14 cellular contexts compared by ENCODE assay signal in genomic region chr1:153640213-153640612, GRCh38. TPM values are rescaled to one million over a fixed set of nuclear protein-coding genes. Genes with fewer than 3 reads are reported as not detected.
A peak's percentile ranks its signal among the peaks of the same experiment; 100 is the strongest.
DNase-seq lines count a peak whose midpoint lies in the region; ATAC-seq, FAIRE-seq and TF ChIP-seq lines count a peak whose summit lies in the region.
"Not testable (repeated sequence)": the region's sequence is repeated elsewhere in the genome, so short reads cannot be mapped to it uniquely, and the experiment has no call there.
"Had no signal": no experiment of that assay in that cellular context is flagged by ENCODE, and none has a peak within 500 bp of the region (broad histone marks: within the 10 kb centered on the region; RNA-seq: fewer than 3 reads in every experiment).

No MANE protein-coding gene starts in this region.

- not testable (repeated sequence) for H3K9me3 ChIP-seq in K562 (replicated peaks; ENCODE audit: control insufficient read depth, insufficient read depth, low read depth, low read length); left ventricle myocardium inferior (replicated peaks); gastrocnemius medialis; upper lobe of right lung

- H3K36me3 ChIP-seq in K562 (ENCODE audit: control insufficient read depth, insufficient read depth, low read length) = peaks cover 97% of the 10 kb centered on the region
- peaks cover 98% of the 10 kb centered on the region for H3K36me3 ChIP-seq in left ventricle myocardium inferior
- peaks cover 0 to 73% of the 10 kb centered on the region in 2 donors for H3K36me3 ChIP-seq in gastrocnemius medialis
- peaks cover 93% of the 10 kb centered on the region for H3K36me3 ChIP-seq in upper lobe of right lung

- BruUV-seq in K562 (replicated peaks; lab: Mats Ljungman, UMichigan) = not testable (repeated sequence)

- H3K27ac Mint-ChIP-seq in activated T-cell treated with anti-CD3 and anti-CD28 coated beads, Interleukin-2, amount 50 U/mL, for 24 hours = peak overlapping the region; percentile 82
- H3K27ac Mint-ChIP-seq in activated naive CD4-positive, alpha-beta T cell treated with anti-CD3 and anti-CD28 coated beads for 36 hours = peak overlapping the region; percentile 5

- not testable (repeated sequence) for H3K4me3 ChIP-seq in K562, left ventricle myocardium inferior, gastrocnemius medialis, upper lobe of right lung

- intact Hi-C loops in activated naive CD4-positive, alpha-beta T cell treated with anti-CD3 and anti-CD28 coated beads for 36 hours (cut with micrococcal nuclease); K562 (cut with micrococcal nuclease); left ventricle myocardium inferior (cut with micrococcal nuclease); gastrocnemius medialis (cut with DNase I; ENCODE audit: low total_unique reads); upper lobe of right lung (cut with DNase I): not testable (repeated sequence)

- not testable (repeated sequence) for FAIRE-seq in K562 (lab: Jason Lieb, UNC)

- not testable (repeated sequence) for TF ChIP-seq RAD21 in K562 (CRISPR knock-in tag; conservative IDR thresholded peaks at IDR 0.05 in 1 of 2, IDR thresholded peaks at IDR 0.05 in 1 of 2)

- H3K4me2 ChIP-seq in K562 (ENCODE audit: insufficient read depth, low read length) = not testable (repeated sequence)

- H3K27ac ChIP-seq in K562 (ENCODE audit: extremely low read depth, low read depth, low read length); upper lobe of right lung: not testable (repeated sequence)
- H3K27ac ChIP-seq in left ventricle myocardium inferior (replicated peaks) (peak overlapping the region; percentile 100), gastrocnemius medialis (peak overlapping the region; percentile 95 to 100 (median 100))

- DNase-seq in activated T-cell treated with anti-CD3 and anti-CD28 coated beads, Interleukin-2, amount 50 U/mL, for 24 hours = peak; percentile 21
- not testable (repeated sequence) for DNase-seq in activated naive CD4-positive, alpha-beta T cell treated with anti-CD3 and anti-CD28 coated beads for 36 hours; K562 (ENCODE audit: extremely low read depth in 1 of 4, low spot score in 3 of 4); left ventricle myocardium inferior; gastrocnemius medialis; upper lobe of right lung
- peak; percentile 37 for DNase-seq in mesenteric fat pad (ENCODE audit: low spot score)

- TF ChIP-seq CTCF in K562 (IDR thresholded peaks at IDR 0.05 in 2 of 3, conservative IDR thresholded peaks at IDR 0.05 in 1 of 3; ENCODE audit: insufficient read depth in 2 of 3, low read depth in 1 of 3, low read length in 3 of 3); left ventricle myocardium inferior (IDR thresholded peaks at IDR 0.05; ENCODE audit: borderline replicate concordance); gastrocnemius medialis (IDR thresholded peaks at IDR 0.05 in 4 of 5, conservative IDR thresholded peaks at IDR 0.05 in 1 of 5); upper lobe of right lung (IDR thresholded peaks at IDR 0.05): not testable (repeated sequence)

- not testable (repeated sequence) for H3K9me3 Mint-ChIP-seq in activated T-cell treated with anti-CD3 and anti-CD28 coated beads, Interleukin-2, amount 50 U/mL, for 24 hours; activated naive CD4-positive, alpha-beta T cell treated with anti-CD3 and anti-CD28 coated beads for 36 hours

- H2AFZ ChIP-seq in K562 (ENCODE audit: low read depth, low read length) = not testable (repeated sequence)

- H3K4me1 ChIP-seq in K562 (replicated peaks in 1 of 2; ENCODE audit: control insufficient read depth in 2 of 2, insufficient read depth in 2 of 2, low read length in 2 of 2) = not testable (repeated sequence)
- H3K4me1 ChIP-seq in left ventricle myocardium inferior = peaks cover 100% of the 10 kb centered on the region
- H3K4me1 ChIP-seq in gastrocnemius medialis = peaks cover 90 to 98% of the 10 kb centered on the region in 2 donors
- peaks cover 31% of the 10 kb centered on the region for H3K4me1 ChIP-seq in upper lobe of right lung

- POLR2A ChIA-PET in K562 (lab: Yijun Ruan, JAX) = interaction anchor here (0.6 to 11.6 kb wide), 11 partner anchors 9 to 808 kb away, joined by 3 to 205 read pairs (median 3); partner anchors contain the start of genes RPS27 and S100A13

- not testable (repeated sequence) for H3K9ac ChIP-seq in K562 (ENCODE audit: insufficient read depth in 1 of 2, low read depth in 2 of 2, low read length in 2 of 2)

- H3K4me3 Mint-ChIP-seq in activated T-cell treated with anti-CD3 and anti-CD28 coated beads, Interleukin-2, amount 50 U/mL, for 24 hours; activated naive CD4-positive, alpha-beta T cell treated with anti-CD3 and anti-CD28 coated beads for 36 hours: not testable (repeated sequence)

- peaks cover 99% of the 10 kb centered on the region for H3K36me3 Mint-ChIP-seq in activated T-cell treated with anti-CD3 and anti-CD28 coated beads, Interleukin-2, amount 50 U/mL, for 24 hours (ENCODE audit: low read depth)
- H3K36me3 Mint-ChIP-seq in activated naive CD4-positive, alpha-beta T cell treated with anti-CD3 and anti-CD28 coated beads for 36 hours (ENCODE audit: low read depth) = peaks cover 69% of the 10 kb centered on the region

- WGBS in K562 (ENCODE audit: insufficient coverage, low coverage, missing lambda C conversion rate) = 96% methylated on average over 5 of the region's 5 CpGs

- H3K9me1 ChIP-seq in K562 (ENCODE audit: control insufficient read depth, insufficient read depth, low read length) = not testable (repeated sequence)

- peaks cover 43% of the 10 kb centered on the region for H3K79me2 ChIP-seq in K562 (ENCODE audit: control insufficient read depth, insufficient read depth, low read length)

- not testable (repeated sequence) for H3K27me3 ChIP-seq in K562 (ENCODE audit: control insufficient read depth in 2 of 2, insufficient read depth in 2 of 2, low read length in 2 of 2); left ventricle myocardium inferior (ENCODE audit: low read depth); gastrocnemius medialis; upper lobe of right lung

- not testable (repeated sequence) for ATAC-seq in K562, gastrocnemius medialis
- peak; percentile 35 for ATAC-seq in upper lobe of right lung

- not testable (repeated sequence) for TF ChIP-seq POLR2A in K562 (conservative IDR thresholded peaks at IDR 0.05); gastrocnemius medialis (IDR thresholded peaks at IDR 0.05)

- H3K4me1 Mint-ChIP-seq in activated T-cell treated with anti-CD3 and anti-CD28 coated beads, Interleukin-2, amount 50 U/mL, for 24 hours (ENCODE audit: low read depth) = peaks cover 56% of the 10 kb centered on the region
- peaks cover 53% of the 10 kb centered on the region for H3K4me1 Mint-ChIP-seq in activated naive CD4-positive, alpha-beta T cell treated with anti-CD3 and anti-CD28 coated beads for 36 hours (ENCODE audit: low read depth)

- not testable (repeated sequence) for TF ChIP-seq EP300 in K562 (IDR thresholded peaks at IDR 0.05; ENCODE audit: low read length)

- in situ Hi-C loops in K562 (cut with MboI); gastrocnemius medialis (cut with MboI; ENCODE audit: low sequenced_read_pairs in 4 of 4): not testable (repeated sequence)

- not testable (repeated sequence) for H4K20me1 ChIP-seq in K562 (replicated peaks; ENCODE audit: control insufficient read depth, insufficient read depth, low read length)

- CTCF ChIA-PET in activated naive CD4-positive, alpha-beta T cell treated with anti-CD3 and anti-CD28 coated beads for 36 hours (lab: Charles Lee) = interaction anchor here (1.2 kb wide), 1 partner anchor 9 kb away, joined by 5 read pairs; no protein-coding TSS in a partner anchor
- CTCF ChIA-PET in K562 (lab: Yijun Ruan, JAX; ENCODE audit: low intra/inter-chr PET ratio) = not testable (repeated sequence)

- not testable (repeated sequence) for H3K27me3 Mint-ChIP-seq in activated T-cell treated with anti-CD3 and anti-CD28 coated beads, Interleukin-2, amount 50 U/mL, for 24 hours; activated naive CD4-positive, alpha-beta T cell treated with anti-CD3 and anti-CD28 coated beads for 36 hours (ENCODE audit: low read depth)

RNA-seq across cellular contexts. Expression of gene CHTOP, which starts 6.3 kb away (rescaled TPM):
- total RNA-seq in activated naive CD4-positive, alpha-beta T cell treated with anti-CD3 and anti-CD28 coated beads for 36 hours = 10 to 100 TPM; 88.2 to 91.3 TPM
- 128 and 182 TPM in 2 replicates for total RNA-seq in K562 (2011; cell fraction: chromatin; rRNA removed; ENCODE audit: low replicate concordance)
- total RNA-seq in K562 (2011; cell fraction: nucleolus; rRNA removed) = 86.2 and 96.9 TPM in 2 replicates
- total RNA-seq in K562 (2011; cell fraction: nucleoplasm; rRNA removed) = 171 and 245 TPM in 2 replicates
- total RNA-seq in K562 (2014; rRNA removed) (60.8 and 75.6 TPM in 2 replicates), K562 (2014; rRNA removed; fragmentation: Illumina TruSeq; extraction: Trizol) (53.0 and 54.8 TPM in 2 replicates), K562 (2015; rRNA removed; fragmentation: Illumina TruSeq; extraction: Trizol) (57.2 and 60.4 TPM in 2 replicates), K562 (2021) (79.2 and 79.6 TPM in 2 replicates), left ventricle myocardium inferior (75.5 TPM), mesenteric fat pad (55.5 TPM), gastrocnemius medialis (10 to 100 TPM; 49.5 to 73.4 (median 59.1) TPM), upper lobe of right lung (63.5 TPM)
- polyA plus RNA-seq in K562 (2011; rRNA removed) (82.7 and 91.8 TPM in 2 replicates), K562 (2014; fragmentation: Illumina TruSeq; extraction: Trizol) (68.2 and 68.3 TPM in 2 replicates), K562 (2014; fragmentation: Nextera tagmentation; extraction: Ambion mirVana) (10 to 100 TPM; 10.2 to 10.3 TPM), K562 (2014; rRNA removed) (87.8 and 94.0 TPM in 2 replicates)
- 56.0 and 71.7 TPM in 2 replicates for polyA plus RNA-seq in K562 (2011; cell fraction: cytosol; rRNA removed)
- polyA plus RNA-seq in K562 (2011; cell fraction: nucleus; rRNA removed) = 78.6 and 81.6 TPM in 2 replicates
- 59.7 and 63.1 TPM in 2 replicates for polyA plus RNA-seq in K562 (2012)
- 67.2 and 81.2 TPM in 2 replicates for polyA minus RNA-seq in K562 (2011; rRNA and poly(A)+ RNA removed)
- polyA minus RNA-seq in K562 (2011; cell fraction: cytosol; rRNA and poly(A)+ RNA removed) = 25.4 and 25.8 TPM in 2 replicates
- polyA minus RNA-seq in K562 (2011; cell fraction: nucleus; rRNA and poly(A)+ RNA removed) = 61.4 and 84.9 TPM in 2 replicates

RNA-seq across cellular contexts. Expression of gene S100A1, which starts 12.0 kb away (rescaled TPM):
- total RNA-seq in activated naive CD4-positive, alpha-beta T cell treated with anti-CD3 and anti-CD28 coated beads for 36 hours = not detected
- 3.4 and 6.9 TPM in 2 replicates for total RNA-seq in K562 (2011; cell fraction: chromatin; rRNA removed; ENCODE audit: low replicate concordance)
- 4.8 and 6.3 TPM in 2 replicates for total RNA-seq in K562 (2011; cell fraction: nucleolus; rRNA removed)
- 5.9 and 8.4 TPM in 2 replicates for total RNA-seq in K562 (2011; cell fraction: nucleoplasm; rRNA removed)
- total RNA-seq in K562 (2014; rRNA removed) (16.1 and 22.4 TPM in 2 replicates), K562 (2014; rRNA removed; fragmentation: Illumina TruSeq; extraction: Trizol) (4.6 and 5.7 TPM in 2 replicates), K562 (2015; rRNA removed; fragmentation: Illumina TruSeq; extraction: Trizol) (7.9 TPM in 2 replicates), K562 (2021) (12.7 and 14.1 TPM in 2 replicates), left ventricle myocardium inferior (2,012 TPM), mesenteric fat pad (12.6 TPM), gastrocnemius medialis (100 to 1,000 TPM; 390 to 932 (median 616) TPM), upper lobe of right lung (not detected)
- polyA plus RNA-seq in K562 (2011; rRNA removed) (27.3 and 30.1 TPM in 2 replicates), K562 (2014; fragmentation: Illumina TruSeq; extraction: Trizol) (14.4 and 15.0 TPM in 2 replicates), K562 (2014; fragmentation: Nextera tagmentation; extraction: Ambion mirVana) (under 1 TPM; 0.44 to 0.53 TPM), K562 (2014; rRNA removed) (24.4 and 27.1 TPM in 2 replicates)
- polyA plus RNA-seq in K562 (2011; cell fraction: cytosol; rRNA removed) = 46.4 and 48.5 TPM in 2 replicates
- 10.6 and 11.0 TPM in 2 replicates for polyA plus RNA-seq in K562 (2011; cell fraction: nucleus; rRNA removed)
- polyA plus RNA-seq in K562 (2012) = 27.9 and 39.5 TPM in 2 replicates
- polyA minus RNA-seq in K562 (2011; rRNA and poly(A)+ RNA removed) = 12.5 and 25.6 TPM in 2 replicates
- polyA minus RNA-seq in K562 (2011; cell fraction: cytosol; rRNA and poly(A)+ RNA removed) = 11.0 and 12.5 TPM in 2 replicates
- polyA minus RNA-seq in K562 (2011; cell fraction: nucleus; rRNA and poly(A)+ RNA removed) = 2.2 and 4.4 TPM in 2 replicates
- total RNA-seq: A673; Calu3; CD4-positive, alpha-beta memory T cell; H9 had no signal
- polyA plus RNA-seq: CD4-positive, alpha-beta memory T cell had no signal

RNA-seq across cellular contexts. Expression of gene S100A13, which starts 12.9 kb away (rescaled TPM):
- total RNA-seq in activated naive CD4-positive, alpha-beta T cell treated with anti-CD3 and anti-CD28 coated beads for 36 hours = 1 to 10 TPM; 6.6 to 7.0 TPM
- total RNA-seq in K562 (2011; cell fraction: chromatin; rRNA removed; ENCODE audit: low replicate concordance) = 24.7 and 50.2 TPM in 2 replicates
- 28.6 and 31.2 TPM in 2 replicates for total RNA-seq in K562 (2011; cell fraction: nucleolus; rRNA removed)
- 27.3 and 31.8 TPM in 2 replicates for total RNA-seq in K562 (2011; cell fraction: nucleoplasm; rRNA removed)
- total RNA-seq in K562 (2014; rRNA removed) (48.8 and 58.0 TPM in 2 replicates), K562 (2014; rRNA removed; fragmentation: Illumina TruSeq; extraction: Trizol) (45.6 and 53.8 TPM in 2 replicates), K562 (2015; rRNA removed; fragmentation: Illumina TruSeq; extraction: Trizol) (46.5 and 49.2 TPM in 2 replicates), K562 (2021) (41.9 and 43.3 TPM in 2 replicates), left ventricle myocardium inferior (131 TPM), mesenteric fat pad (146 TPM), gastrocnemius medialis (100 to 1,000 TPM; 113 to 237 (median 159) TPM), upper lobe of right lung (76.1 TPM)
- polyA plus RNA-seq in K562 (2011; rRNA removed) (82.1 and 112 TPM in 2 replicates), K562 (2014; fragmentation: Illumina TruSeq; extraction: Trizol) (46.5 and 51.4 TPM in 2 replicates), K562 (2014; fragmentation: Nextera tagmentation; extraction: Ambion mirVana) (100 to 1,000 TPM; 128 to 129 TPM), K562 (2014; rRNA removed) (101 and 114 TPM in 2 replicates)
- polyA plus RNA-seq in K562 (2011; cell fraction: cytosol; rRNA removed) = 76.6 and 95.8 TPM in 2 replicates
- polyA plus RNA-seq in K562 (2011; cell fraction: nucleus; rRNA removed) = 77.0 and 81.9 TPM in 2 replicates
- 90.6 and 94.3 TPM in 2 replicates for polyA plus RNA-seq in K562 (2012)
- polyA minus RNA-seq in K562 (2011; rRNA and poly(A)+ RNA removed) = 26.7 and 43.1 TPM in 2 replicates
- 9.8 and 13.9 TPM in 2 replicates for polyA minus RNA-seq in K562 (2011; cell fraction: cytosol; rRNA and poly(A)+ RNA removed)
- polyA minus RNA-seq in K562 (2011; cell fraction: nucleus; rRNA and poly(A)+ RNA removed) = 8.0 and 9.2 TPM in 2 replicates

RNA-seq across cellular contexts. Expression of gene SNAPIN, which starts 18.3 kb away (rescaled TPM):
- total RNA-seq in activated naive CD4-positive, alpha-beta T cell treated with anti-CD3 and anti-CD28 coated beads for 36 hours = 10 to 100 TPM; 24.4 to 26.2 TPM
- 8.7 and 14.0 TPM in 2 replicates for total RNA-seq in K562 (2011; cell fraction: chromatin; rRNA removed; ENCODE audit: low replicate concordance)
- total RNA-seq in K562 (2011; cell fraction: nucleolus; rRNA removed) = 14.8 and 16.6 TPM in 2 replicates
- total RNA-seq in K562 (2011; cell fraction: nucleoplasm; rRNA removed) = 14.4 and 14.7 TPM in 2 replicates
- total RNA-seq in K562 (2014; rRNA removed) (36.0 and 36.7 TPM in 2 replicates), K562 (2014; rRNA removed; fragmentation: Illumina TruSeq; extraction: Trizol) (26.5 and 27.8 TPM in 2 replicates), K562 (2015; rRNA removed; fragmentation: Illumina TruSeq; extraction: Trizol) (31.3 and 32.3 TPM in 2 replicates), K562 (2021) (24.6 and 26.6 TPM in 2 replicates), left ventricle myocardium inferior (67.0 TPM), mesenteric fat pad (44.5 TPM), gastrocnemius medialis (100 to 1,000 TPM in 1 of 4 donors, 10 to 100 TPM in 3; 64.0 to 127 (median 90.0) TPM), upper lobe of right lung (32.7 TPM)
- polyA plus RNA-seq in K562 (2011; rRNA removed) (32.8 and 36.8 TPM in 2 replicates), K562 (2014; fragmentation: Illumina TruSeq; extraction: Trizol) (33.5 and 42.4 TPM in 2 replicates), K562 (2014; fragmentation: Nextera tagmentation; extraction: Ambion mirVana) (10 to 100 TPM; 11.2 to 15.8 TPM), K562 (2014; rRNA removed) (42.4 and 43.9 TPM in 2 replicates)
- 36.0 and 39.1 TPM in 2 replicates for polyA plus RNA-seq in K562 (2011; cell fraction: cytosol; rRNA removed)
- 25.2 and 27.6 TPM in 2 replicates for polyA plus RNA-seq in K562 (2011; cell fraction: nucleus; rRNA removed)
- 28.4 and 30.6 TPM in 2 replicates for polyA plus RNA-seq in K562 (2012)
- polyA minus RNA-seq in K562 (2011; rRNA and poly(A)+ RNA removed) = 10.2 and 10.5 TPM in 2 replicates
- polyA minus RNA-seq in K562 (2011; cell fraction: cytosol; rRNA and poly(A)+ RNA removed) = 3.1 and 9.0 TPM in 2 replicates
- 5.9 and 8.8 TPM in 2 replicates for polyA minus RNA-seq in K562 (2011; cell fraction: nucleus; rRNA and poly(A)+ RNA removed)

RNA-seq across cellular contexts. Expression of gene S100A14, which starts 24.1 kb away (rescaled TPM):
- total RNA-seq in activated naive CD4-positive, alpha-beta T cell treated with anti-CD3 and anti-CD28 coated beads for 36 hours = not detected
- 0.51 TPM in 1 of 2 replicates, not detected in the other for total RNA-seq in K562 (2011; cell fraction: chromatin; rRNA removed; ENCODE audit: low replicate concordance)
- total RNA-seq in K562 (2011; cell fraction: nucleolus; rRNA removed) = 1.5 TPM in 1 of 2 replicates, not detected in the other
- not detected in 2 replicates for total RNA-seq in K562 (2011; cell fraction: nucleoplasm; rRNA removed)
- total RNA-seq in K562 (2014; rRNA removed) (0.41 TPM in 1 of 2 replicates, not detected in the other), K562 (2014; rRNA removed; fragmentation: Illumina TruSeq; extraction: Trizol) (0.15 TPM in 1 of 2 replicates, not detected in the other), K562 (2015; rRNA removed; fragmentation: Illumina TruSeq; extraction: Trizol) (not detected in 2 replicates), K562 (2021) (0.24 and 0.25 TPM in 2 replicates), left ventricle myocardium inferior (6.5 TPM), mesenteric fat pad (0.35 TPM), gastrocnemius medialis (1 to 10 TPM in 1 of 4 donors, not detected in 3; 1.8 TPM), upper lobe of right lung (112 TPM)
- polyA plus RNA-seq in K562 (2011; rRNA removed) (0.24 TPM in 1 of 2 replicates, not detected in the other), K562 (2014; fragmentation: Illumina TruSeq; extraction: Trizol) (0.52 TPM in 1 of 2 replicates, not detected in the other), K562 (2014; fragmentation: Nextera tagmentation; extraction: Ambion mirVana) (under 1 TPM in 1 of 2 experiments, not detected in 1; 0.10 TPM), K562 (2014; rRNA removed) (0.59 and 0.64 TPM in 2 replicates)
- polyA plus RNA-seq in K562 (2011; cell fraction: cytosol; rRNA removed) = 0.07 and 0.21 TPM in 2 replicates
- polyA plus RNA-seq in K562 (2011; cell fraction: nucleus; rRNA removed) = 0.27 and 0.64 TPM in 2 replicates
- polyA plus RNA-seq in K562 (2012) = 0.15 and 0.20 TPM in 2 replicates
- polyA minus RNA-seq in K562 (2011; rRNA and poly(A)+ RNA removed) = 0.21 TPM in 1 of 2 replicates, not detected in the other
- polyA minus RNA-seq in K562 (2011; cell fraction: cytosol; rRNA and poly(A)+ RNA removed) = not detected in 2 replicates
- not detected in 2 replicates for polyA minus RNA-seq in K562 (2011; cell fraction: nucleus; rRNA and poly(A)+ RNA removed)
- total RNA-seq: A673; CD4-positive, alpha-beta memory T cell; Daoy; H4 had no signal
- polyA plus RNA-seq: BJ; CD4-positive, alpha-beta memory T cell had no signal

Comparison
In these comparisons a context has a peak if more than half of its experiments do, and no peak if none do; other contexts are left out.
1. RNA of gene S100A1, which starts 12.0 kb away (total RNA-seq): 2,012 TPM in left ventricle myocardium inferior (single experiment) and 390 to 932 TPM in gastrocnemius medialis; 3.4 to 22.4 TPM in K562, 12.6 TPM in mesenteric fat pad (single experiment), not detected in upper lobe of right lung (single experiment) and not detected in activated naive CD4-positive, alpha-beta T cell treated with anti-CD3 and anti-CD28 coated beads for 36 hours; every median in the first group is over 10 times any median in the second.